Comparison of ENCODE assay signal across 1 cellular context in genomic region chr14:72023128-72024042, GRCh38.
TF ChIP-seq lines count a peak whose summit lies in the region.

No MANE protein-coding gene starts in this region.

TF ChIP-seq in GM12878, 131 proteins besides CTCF, POLR2A, EP300 and RAD21 (continued from another document):
- TF ChIP-seq ZBTB40 (IDR thresholded peaks at IDR 0.05; ENCODE audit: borderline replicate concordance): no peak
- TF ChIP-seq NFIC (IDR thresholded peaks at IDR 0.05; ENCODE audit: low read depth, low read length): peak; percentile 61; the same call in 1 of the 2 replicates
- TF ChIP-seq ESRRA (IDR thresholded peaks at IDR 0.05; ENCODE audit: low read length): no peak
- peak; percentile 96 for TF ChIP-seq JUNB (IDR thresholded peaks at IDR 0.05)
- no peak for TF ChIP-seq ASH2L (IDR thresholded peaks at IDR 0.05; ENCODE audit: borderline replicate concordance, low read depth)
- TF ChIP-seq MEF2B (IDR thresholded peaks at IDR 0.05; ENCODE audit: partially characterized antibody, poor library complexity, severe bottlenecking): peak; percentile 50
- no peak for TF ChIP-seq SUPT20H (IDR thresholded peaks at IDR 0.05; ENCODE audit: borderline replicate concordance, control insufficient read depth, low read depth, low read length)
- no peak for TF ChIP-seq RUNX3 (IDR thresholded peaks at IDR 0.05; ENCODE audit: low read length)
- TF ChIP-seq TCF7 (IDR thresholded peaks at IDR 0.05; ENCODE audit: borderline replicate concordance): 0 out of 2 replicates have a peak, but pooled peaks have one; percentile 13
- TF ChIP-seq ZNF687 (IDR thresholded peaks at IDR 0.05): 0 out of 2 replicates have a peak, but pooled peaks have one; percentile 22
- peak; percentile 16; the same call in 1 of the 2 replicates for TF ChIP-seq PKNOX1 (IDR thresholded peaks at IDR 0.05)
- no peak for TF ChIP-seq CHD1 (IDR thresholded peaks at IDR 0.05; ENCODE audit: low read depth, low read length)
- TF ChIP-seq NR2F1 (conservative IDR thresholded peaks at IDR 0.05): no peak
- TF ChIP-seq ATF7 (IDR thresholded peaks at IDR 0.05; ENCODE audit: low read depth): peak; percentile 47
- peak in 1 of 2 experiments; percentile 54; a peak in 1 of 4 replicates for TF ChIP-seq SRF (IDR thresholded peaks at IDR 0.05; ENCODE audit: low read depth in 2 of 2, low read length in 2 of 2)
- TF ChIP-seq IKZF2 (IDR thresholded peaks at IDR 0.05): peak; percentile 51 to 56; a peak in 2 of 4 replicates
- peak; percentile 12; the same call in 1 of the 2 replicates for TF ChIP-seq RELB (IDR thresholded peaks at IDR 0.05; ENCODE audit: low read depth)
- TF ChIP-seq CUX1 (IDR thresholded peaks at IDR 0.05; ENCODE audit: insufficient replicate concordance, low read depth, low read length): peak; percentile 12
